In genomic region chr18:7728297-7728696, GRCh38 we compare ENCODE assay signal across 15 cellular contexts.
DNase-seq lines count a peak whose midpoint lies in the region; ATAC-seq, FAIRE-seq and TF ChIP-seq lines count a peak whose summit lies in the region.
"Had no signal": no experiment of that assay in that cellular context is flagged by ENCODE, and none has a peak within 500 bp of the region (broad histone marks: within the 10 kb centered on the region; RNA-seq: fewer than 3 reads in every experiment).

No MANE protein-coding gene starts in this region.

- H3K23ac ChIP-seq in H9 (ENCODE audit: insufficient read length, low read depth, low read length), result no peak overlapping the region

- no peak overlapping the region for H3K4me2 ChIP-seq in H9 (ENCODE audit: insufficient read depth, insufficient read length, low read length)
- no peak overlapping the region for H3K4me2 ChIP-seq in keratinocyte (ENCODE audit: control insufficient read depth, extremely low read depth, insufficient read depth, low read depth, low read length)

- H2BK15ac ChIP-seq in H9 (ENCODE audit: low read depth, low read length), result no peak overlapping the region

- intact Hi-C loops in MCF 10A (cut with micrococcal nuclease), result no loop called here
- intact Hi-C loops in breast epithelium (cut with DNase I; ENCODE audit: low total_unique reads), result no loop called here

- no peak overlapping the region for H3K18ac ChIP-seq in H9 (ENCODE audit: insufficient read length, low read depth, low read length)

- no TSS peak for BruUV-seq in MCF 10A (replicated peaks; lab: Mats Ljungman, UMichigan)

- CTCF ChIA-PET in MCF 10A (lab: Yijun Ruan, JAX), result interaction anchor here (0.7 kb wide), 1 partner anchor 58 kb away, joined by 6 read pairs; no protein-coding TSS in a partner anchor

- H3K27ac Mint-ChIP-seq in MCF 10A (ENCODE audit: low read depth, unreplicated experiment), result peak overlapping the region; percentile 37
- H3K27ac Mint-ChIP-seq in H9, result 0 out of 7 replicates have a peak overlapping the region, but pooled peaks of 1 of the 3 experiments have one; percentile 20

- FAIRE-seq in bronchial epithelial cell (lab: Jason Lieb, UNC) (no peak), keratinocyte (lab: Jason Lieb, UNC) (no peak)
- FAIRE-seq: GM12878 had no signal

- no peak overlapping the region for H3K4ac ChIP-seq in H9 (ENCODE audit: low read depth, low read length)

- H2AK5ac ChIP-seq in H9 (ENCODE audit: insufficient read length, low read length), result no peak overlapping the region

- H3T11ph ChIP-seq in H9 (ENCODE audit: low read length), result no peak overlapping the region

- H3K27me3 Mint-ChIP-seq in MCF 10A (ENCODE audit: insufficient read depth, unreplicated experiment), result no peaks in the 10 kb centered on the region
- H3K27me3 Mint-ChIP-seq in H9 (ENCODE audit: low read depth), result no peaks in the 10 kb centered on the region; the same call in 1 of the 2 replicates

- H3K4me3 Mint-ChIP-seq in MCF 10A (ENCODE audit: unreplicated experiment) (no peak overlapping the region), H9 (no peak overlapping the region)

- H3K14ac ChIP-seq in H9 (ENCODE audit: insufficient read depth, low read length), result no peak overlapping the region

- no peak for TF ChIP-seq POLR2A in breast epithelium (IDR thresholded peaks at IDR 0.05)

- no peaks in the 10 kb centered on the region for H3K36me3 Mint-ChIP-seq in MCF 10A (ENCODE audit: insufficient read depth, unreplicated experiment)
- H3K36me3 Mint-ChIP-seq in H9 (ENCODE audit: insufficient read depth in 1 of 3, low read depth in 3 of 3), result peaks cover 0 to 6% (median 3%) of the 10 kb centered on the region in 3 experiments; a peak in 3 of 7 replicates

- H3K4me1 ChIP-seq in breast epithelium, result peaks cover 0 to 3% of the 10 kb centered on the region in 2 donors
- H3K4me1 ChIP-seq in H9 (ENCODE audit: insufficient read depth, low read length), result peaks cover 5% of the 10 kb centered on the region; the same call in 1 of the 2 replicates
- H3K4me1 ChIP-seq in keratinocyte (ENCODE audit: control insufficient read depth, extremely low read depth, insufficient read depth, low read length), result peaks cover 5% of the 10 kb centered on the region

- no peak overlapping the region for H3K9ac ChIP-seq in H9 (ENCODE audit: extremely low read depth, insufficient read length, low read length)
- H3K9ac ChIP-seq in keratinocyte (ENCODE audit: control insufficient read depth, extremely low read depth, insufficient read depth, low read length), result no peak overlapping the region
- H3K9ac ChIP-seq: GM23248 had no signal

- no peaks in the 10 kb centered on the region for H3K4me1 Mint-ChIP-seq in MCF 10A (ENCODE audit: insufficient read depth, unreplicated experiment)
- H3K4me1 Mint-ChIP-seq in H9, result peaks cover 24 to 27% of the 10 kb centered on the region in 2 experiments

- H4K91ac ChIP-seq in H9 (ENCODE audit: insufficient read length, low read depth, low read length), result no peak overlapping the region

- no peak overlapping the region for H2AFZ ChIP-seq in H9 (ENCODE audit: low read length)
- no peak overlapping the region for H2AFZ ChIP-seq in keratinocyte (ENCODE audit: control insufficient read depth, low read length)
- H2AFZ ChIP-seq: GM23248 had no signal

- WGBS in H9 (ENCODE audit: extremely low coverage, insufficient read length, low lambda C conversion rate), result no CpG with 5 or more reads among the region's 4 CpGs

- no peaks in the 10 kb centered on the region for H3K23me2 ChIP-seq in H9 (ENCODE audit: insufficient read length, low read depth, low read length, poor library complexity, severe bottlenecking)

- H3K56ac ChIP-seq in H9 (ENCODE audit: insufficient read length, low read depth, low read length), result no peak overlapping the region

- H2BK12ac ChIP-seq in H9 (ENCODE audit: insufficient read length, low read depth, low read length), result no peak overlapping the region

- no peak overlapping the region for H2BK120ac ChIP-seq in H9 (ENCODE audit: low read depth, low read length, poor library complexity, severe bottlenecking)

- H4K5ac ChIP-seq in H9 (ENCODE audit: insufficient read length, low read depth, low read length), result no peak overlapping the region

- H3K9me3 Mint-ChIP-seq in MCF 10A (ENCODE audit: unreplicated experiment) (no peaks in the 10 kb centered on the region), H9 (peaks cover 0 to 5% of the 10 kb centered on the region in 2 experiments; a peak in 3 of 5 replicates)

- H3K4me3 ChIP-seq in breast epithelium (no peak overlapping the region), bronchial epithelial cell (ENCODE audit: low read depth, low read length) (no peak overlapping the region), keratinocyte (ENCODE audit: control insufficient read depth in 2 of 3, extremely low read depth in 1 of 3, insufficient read depth in 2 of 3, low read depth in 1 of 3, low read length in 3 of 3) (no peak overlapping the region)
- H3K4me3 ChIP-seq: GM12878, GM23248 had no signal

- dilution Hi-C loops in keratinocyte (cut with MboI; ENCODE audit: extremely low pct_ligation_motif_present, low sequenced_read_pairs), result no loop called here

- H3K79me1 ChIP-seq in H9 (ENCODE audit: insufficient read depth, low read depth, low read length, poor library complexity, severe bottlenecking), result no peaks in the 10 kb centered on the region

- no peaks in the 10 kb centered on the region for H3K27me3 ChIP-seq in breast epithelium
- no peaks in the 10 kb centered on the region for H3K27me3 ChIP-seq in H9 (ENCODE audit: insufficient read depth, low read length)
- no peaks in the 10 kb centered on the region for H3K27me3 ChIP-seq in bronchial epithelial cell (ENCODE audit: control insufficient read depth, insufficient read depth, low read length)
- H3K27me3 ChIP-seq in keratinocyte (ENCODE audit: control insufficient read depth, extremely low read depth, insufficient read depth, low read length), result no peaks in the 10 kb centered on the region

- H3K79me2 ChIP-seq in H9 (ENCODE audit: insufficient read depth, low read length) (no peaks in the 10 kb centered on the region), keratinocyte (ENCODE audit: control insufficient read depth, insufficient read depth, low read length) (no peaks in the 10 kb centered on the region)

- no peak for ATAC-seq in HG03159 (IDR thresholded peaks at IDR 0.05; ENCODE audit: unreplicated experiment)
- ATAC-seq: GM12878, SK-N-SH treated with all-trans-retinoic acid at 6 μM for 48 hours had no signal

- no peak overlapping the region for H2BK20ac ChIP-seq in H9 (ENCODE audit: low read depth, low read length, poor library complexity, severe bottlenecking)

- no peaks in the 10 kb centered on the region for H3K9me1 ChIP-seq in keratinocyte (ENCODE audit: control insufficient read depth, extremely low read depth, insufficient read depth, low read length)

- TF ChIP-seq CTCF in MCF 10A (IDR thresholded peaks at IDR 0.05; ENCODE audit: unreplicated experiment) (no peak), breast epithelium (IDR thresholded peaks at IDR 0.05) (no peak), H9 (conservative IDR thresholded peaks at IDR 0.05) (no peak), bronchial epithelial cell (IDR thresholded peaks at IDR 0.05; ENCODE audit: insufficient read depth, low read length, severe bottlenecking) (no peak), keratinocyte (optimal IDR thresholded peaks at IDR 0.05 in 1 of 3, IDR thresholded peaks at IDR 0.05 in 1 of 3, conservative IDR thresholded peaks at IDR 0.05 in 1 of 3; ENCODE audit: extremely low read depth in 1 of 3, insufficient read depth in 2 of 3, low read length in 3 of 3) (no peak)

- no peak overlapping the region for H4K8ac ChIP-seq in H9 (replicated peaks; ENCODE audit: insufficient read length, low read depth, low read length)

- no peak overlapping the region for H2BK5ac ChIP-seq in H9 (ENCODE audit: insufficient read length, low read length)

- H4K20me1 ChIP-seq in H9 (ENCODE audit: control insufficient read depth, insufficient read depth, insufficient read length) (no peaks in the 10 kb centered on the region), keratinocyte (ENCODE audit: control insufficient read depth, extremely low read depth, insufficient read depth, low read length) (no peaks in the 10 kb centered on the region)

- H3K9me3 ChIP-seq in breast epithelium (no peaks in the 10 kb centered on the region), H9 (ENCODE audit: control insufficient read depth, low read depth, low read length) (no peaks in the 10 kb centered on the region), keratinocyte (ENCODE audit: control insufficient read depth, low read depth, low read length) (no peaks in the 10 kb centered on the region)

- H3K36me3 ChIP-seq in breast epithelium, result no peaks in the 10 kb centered on the region
- no peaks in the 10 kb centered on the region for H3K36me3 ChIP-seq in bronchial epithelial cell (ENCODE audit: control insufficient read depth, insufficient read depth, low read length)
- no peaks in the 10 kb centered on the region for H3K36me3 ChIP-seq in keratinocyte (ENCODE audit: control insufficient read depth in 2 of 2, extremely low read depth in 1 of 2, insufficient read depth in 2 of 2, low read length in 2 of 2)

- no peak for DNase-seq in MCF 10A (ENCODE audit: unreplicated experiment)
- no peak for DNase-seq in breast epithelium (ENCODE audit: low spot score in 2 of 2)
- peak; percentile 86 for DNase-seq in H9
- peak; percentile 30 for DNase-seq in bronchial epithelial cell (ENCODE audit: low read depth)
- peak; percentile 7 for DNase-seq in keratinocyte (ENCODE audit: low read depth, low spot score)
- DNase-seq in DMS 273 treated with DMSO at 0.1 percent for 48 hours (lab: John Stamatoyannopoulos, UW), result no peak
- no peak for DNase-seq in KG1 (lab: John Stamatoyannopoulos, UW)
- DNase-seq: AML-193, GM23248, NCI-H1694, NCI-H446, NCI-H748 treated with DMSO at 0.1 percent for 48 hours had no signal

- POLR2A ChIA-PET in MCF 10A (lab: Yijun Ruan, JAX), result interaction anchor here (0.6 kb wide), 1 partner anchor 161 kb away, joined by 3 read pairs; the partner anchor contains the start of gene PTPRM

- H3K27ac ChIP-seq in breast epithelium, result no peak overlapping the region
- H3K27ac ChIP-seq in H9 (ENCODE audit: insufficient read length, low read depth, low read length), result no peak overlapping the region
- no peak overlapping the region for H3K27ac ChIP-seq in keratinocyte (ENCODE audit: control insufficient read depth, insufficient read depth, low read length)
- H3K27ac ChIP-seq: GM23248 had no signal

Comparison
In these comparisons a context has a peak if more than half of its experiments do, and no peak if none do; other contexts are left out.
1. DNase-seq: peak in H9 (single experiment), bronchial epithelial cell (single experiment) and keratinocyte (single experiment); none in MCF 10A (single experiment), breast epithelium (0 of 2), DMS 273 treated with DMSO at 0.1 percent for 48 hours (single experiment) and KG1 (single experiment).